Comparison of ENCODE assay signal across 1 cellular context in the genomic region with DNA sequence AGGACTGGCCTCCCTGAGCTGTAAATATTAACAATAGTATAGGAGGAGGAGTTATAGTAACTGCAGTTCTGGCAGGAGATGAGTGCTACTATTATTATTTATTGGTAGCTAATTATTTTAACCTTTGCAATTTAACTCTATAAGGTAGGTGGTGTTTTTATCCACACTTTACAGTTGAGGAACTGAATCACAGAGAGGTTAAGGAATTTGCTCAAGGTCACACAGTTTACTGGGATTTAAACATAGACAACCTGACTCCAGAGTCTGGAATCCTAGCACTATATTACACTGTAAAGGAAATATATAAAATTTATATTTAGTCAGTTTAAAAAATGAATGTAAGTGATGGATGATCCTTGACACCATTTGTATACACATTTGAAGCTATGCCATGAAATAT.
TF ChIP-seq lines count a peak whose summit lies in the region.

No MANE protein-coding gene starts in this region.

TF ChIP-seq in HCT116, 20 proteins besides CTCF, POLR2A, EP300 and RAD21:
- TF ChIP-seq YY1 (IDR thresholded peaks at IDR 0.05; ENCODE audit: extremely low read depth, insufficient replicate concordance, low read depth, low read length) (no peak), ZNF274 (IDR thresholded peaks at IDR 0.05; ENCODE audit: low read depth, low read length) (no peak), TCF7L2 (IDR thresholded peaks at IDR 0.05; ENCODE audit: borderline replicate concordance, extremely low read depth, insufficient read depth, insufficient read length) (no peak), FOSL1 (IDR thresholded peaks at IDR 0.05; ENCODE audit: low read depth) (no peak), EZH2phosphoT487 (IDR thresholded peaks at IDR 0.05; ENCODE audit: borderline replicate concordance) (no peak), SIN3A (IDR thresholded peaks at IDR 0.05; ENCODE audit: low read depth) (no peak), CBX3 (IDR thresholded peaks at IDR 0.05; ENCODE audit: low read depth) (no peak), CEBPB (IDR thresholded peaks at IDR 0.05; ENCODE audit: low read depth) (no peak), EGR1 (IDR thresholded peaks at IDR 0.05; ENCODE audit: low read depth) (no peak)
- TF ChIP-seq, protein P1, sequence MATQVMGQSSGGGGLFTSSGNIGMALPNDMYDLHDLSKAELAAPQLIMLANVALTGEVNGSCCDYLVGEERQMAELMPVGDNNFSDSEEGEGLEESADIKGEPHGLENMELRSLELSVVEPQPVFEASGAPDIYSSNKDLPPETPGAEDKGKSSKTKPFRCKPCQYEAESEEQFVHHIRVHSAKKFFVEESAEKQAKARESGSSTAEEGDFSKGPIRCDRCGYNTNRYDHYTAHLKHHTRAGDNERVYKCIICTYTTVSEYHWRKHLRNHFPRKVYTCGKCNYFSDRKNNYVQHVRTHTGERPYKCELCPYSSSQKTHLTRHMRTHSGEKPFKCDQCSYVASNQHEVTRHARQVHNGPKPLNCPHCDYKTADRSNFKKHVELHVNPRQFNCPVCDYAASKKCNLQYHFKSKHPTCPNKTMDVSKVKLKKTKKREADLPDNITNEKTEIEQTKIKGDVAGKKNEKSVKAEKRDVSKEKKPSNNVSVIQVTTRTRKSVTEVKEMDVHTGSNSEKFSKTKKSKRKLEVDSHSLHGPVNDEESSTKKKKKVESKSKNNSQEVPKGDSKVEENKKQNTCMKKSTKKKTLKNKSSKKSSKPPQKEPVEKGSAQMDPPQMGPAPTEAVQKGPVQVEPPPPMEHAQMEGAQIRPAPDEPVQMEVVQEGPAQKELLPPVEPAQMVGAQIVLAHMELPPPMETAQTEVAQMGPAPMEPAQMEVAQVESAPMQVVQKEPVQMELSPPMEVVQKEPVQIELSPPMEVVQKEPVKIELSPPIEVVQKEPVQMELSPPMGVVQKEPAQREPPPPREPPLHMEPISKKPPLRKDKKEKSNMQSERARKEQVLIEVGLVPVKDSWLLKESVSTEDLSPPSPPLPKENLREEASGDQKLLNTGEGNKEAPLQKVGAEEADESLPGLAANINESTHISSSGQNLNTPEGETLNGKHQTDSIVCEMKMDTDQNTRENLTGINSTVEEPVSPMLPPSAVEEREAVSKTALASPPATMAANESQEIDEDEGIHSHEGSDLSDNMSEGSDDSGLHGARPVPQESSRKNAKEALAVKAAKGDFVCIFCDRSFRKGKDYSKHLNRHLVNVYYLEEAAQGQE (IDR thresholded peaks at IDR 0.05; ENCODE audit: low read depth): no peak
